Comparison of ENCODE assay signal across 22 cellular contexts in the genomic region with DNA sequence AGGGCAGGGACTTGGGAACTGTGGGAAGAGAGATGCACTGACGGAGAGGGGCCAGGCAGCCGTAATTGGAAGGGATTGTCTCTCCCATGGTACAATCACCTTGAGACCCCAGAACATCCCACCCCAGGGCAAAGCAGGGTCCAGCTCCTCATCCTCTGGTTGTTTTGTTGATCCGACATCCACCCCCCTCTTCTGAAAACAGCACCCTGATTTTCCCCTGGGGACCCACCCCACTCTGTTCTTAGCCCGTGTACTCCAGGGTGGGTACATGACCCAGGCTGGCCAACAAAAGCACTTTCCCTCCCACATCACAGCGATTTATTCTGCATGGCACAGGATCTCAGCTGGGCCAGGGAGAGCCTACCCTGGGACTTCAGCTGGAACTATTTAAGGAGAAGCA. TPM values are rescaled to one million over a fixed set of nuclear protein-coding genes. Genes with fewer than 3 reads are reported as not detected.
DNase-seq lines count a peak whose midpoint lies in the region; ATAC-seq, FAIRE-seq and TF ChIP-seq lines count a peak whose summit lies in the region.
"Had no signal": no experiment of that assay in that cellular context is flagged by ENCODE, and none has a peak within 500 bp of the region (broad histone marks: within the 10 kb centered on the region; RNA-seq: fewer than 3 reads in every experiment).

No MANE protein-coding gene starts in this region.

- H2AK9ac ChIP-seq in IMR-90 (replicated peaks; ENCODE audit: low read depth, low read length, poor library complexity) = peak overlapping the region; percentile 19

- no peak overlapping the region for H3K18ac ChIP-seq in IMR-90 (ENCODE audit: low read depth, low read length)

- H3K27me3 ChIP-seq in BLaER1 (no peaks in the 10 kb centered on the region), IMR-90 (ENCODE audit: control insufficient read depth, insufficient read depth, low read length) (peaks cover 1% of the 10 kb centered on the region; the same call in 1 of the 2 replicates), upper lobe of right lung (peaks cover 17% of the 10 kb centered on the region), uterus (peaks cover 0 to 3% of the 10 kb centered on the region in 2 donors)
- H3K27me3 ChIP-seq: BE2C had no signal

- H4K91ac ChIP-seq in IMR-90 (ENCODE audit: insufficient read depth, low read depth, low read length) = no peak overlapping the region

- H3K4me3 ChIP-seq in BLaER1 (no peak overlapping the region), IMR-90 (ENCODE audit: insufficient read depth, low read depth, low read length) (no peak overlapping the region), upper lobe of right lung (no peak overlapping the region), uterus (no peak overlapping the region)
- H3K4me3 ChIP-seq: A549, GM23248 had no signal

- no peak for TF ChIP-seq POLR2A in IMR-90 (IDR thresholded peaks at IDR 0.05; ENCODE audit: low read depth, low read length)
- TF ChIP-seq POLR2A in uterus (IDR thresholded peaks at IDR 0.05) = no peak

- no peak overlapping the region for H2BK5ac ChIP-seq in IMR-90 (ENCODE audit: low read depth, low read length, poor library complexity, severe bottlenecking)

- in situ Hi-C loops in IMR-90 (cut with MboI; ENCODE audit: low sequenced_read_pairs) = no loop called here

- H3K4me1 Mint-ChIP-seq in chondrocyte (ENCODE audit: low read depth) = peaks cover 35% of the 10 kb centered on the region

- ATAC-seq in IMR-90 (ENCODE audit: low read depth) = no peak
- ATAC-seq in upper lobe of right lung = no peak
- ATAC-seq: A549; CD8-positive, alpha-beta T cell; HCT116 had no signal

- no peaks in the 10 kb centered on the region for H4K20me1 ChIP-seq in BLaER1
- H4K20me1 ChIP-seq in IMR-90 (ENCODE audit: insufficient read depth, low read length) = peaks cover 4% of the 10 kb centered on the region; the same call in 1 of the 2 replicates

- H3K27ac Mint-ChIP-seq in chondrocyte (ENCODE audit: unreplicated experiment) = no peak overlapping the region
- H3K27ac Mint-ChIP-seq: CD4-positive, CD25-positive, alpha-beta regulatory T cell; CD8-positive, alpha-beta T cell; H9 had no signal

- DNase-seq in IMR-90 = no peak
- DNase-seq in chondrocyte (ENCODE audit: low spot score) = peak; percentile 68
- no peak for DNase-seq in upper lobe of right lung
- no peak for DNase-seq in uterus
- no peak for DNase-seq in HTR-8/SVneo (ENCODE audit: insufficient read length, low spot score)
- DNase-seq: 8988T; ACHN; AML-193; BE2C; Caco-2; CD4-positive, CD25-positive, alpha-beta regulatory T cell; CD8-positive, alpha-beta T cell; DMS153; DND-41; GM23248; H9 had no signal

- no peak overlapping the region for H3K23ac ChIP-seq in IMR-90 (ENCODE audit: low read depth, low read length)

- POLR2A ChIA-PET in IMR-90 (lab: Charles Lee; ENCODE audit: unreplicated experiment) = no interaction called here

- no peak overlapping the region for H4K5ac ChIP-seq in IMR-90 (ENCODE audit: low read depth, low read length)

- TF ChIP-seq RAD21 in IMR-90 (IDR thresholded peaks at IDR 0.05; ENCODE audit: low read length) = no peak

- WGBS in IMR-90 (ENCODE audit: extremely low coverage in 2 of 2, insufficient read length in 1 of 2), 2 experiments = 76% methylated on average over 2 of the region's 5 CpGs; no CpG with 5 or more reads in 1 of the 2 experiments

- no peak for FAIRE-seq in HTR-8/SVneo (lab: Jason Lieb, UNC)
- FAIRE-seq: A549, G401.6, GM12892 had no signal

- peaks cover 5% of the 10 kb centered on the region for H3K27me3 Mint-ChIP-seq in chondrocyte (ENCODE audit: low read depth)

- H3K4me2 ChIP-seq in BLaER1 = peak overlapping the region; percentile 99
- H3K4me2 ChIP-seq in IMR-90 (ENCODE audit: low read depth, low read length) = no peak overlapping the region
- H3K4me2 ChIP-seq: A549 had no signal

- no TSS peak for BruUV-seq in IMR-90 (replicated peaks; lab: Mats Ljungman, UMichigan)

- no peak overlapping the region for H2BK120ac ChIP-seq in IMR-90 (ENCODE audit: low read depth, low read length)

- TF ChIP-seq CTCF in IMR-90 (conservative IDR thresholded peaks at IDR 0.05; ENCODE audit: low read depth, low read length) (no peak), chondrocyte (IDR thresholded peaks at IDR 0.05) (no peak), upper lobe of right lung (IDR thresholded peaks at IDR 0.05) (no peak), uterus (IDR thresholded peaks at IDR 0.05) (no peak)

- H3K14ac ChIP-seq in IMR-90 (replicated peaks; ENCODE audit: low read depth, low read length) = no peak overlapping the region

- no peak overlapping the region for H3K4me3 Mint-ChIP-seq in chondrocyte (ENCODE audit: unreplicated experiment)
- H3K4me3 Mint-ChIP-seq: CD4-positive, CD25-positive, alpha-beta regulatory T cell; CD8-positive, alpha-beta T cell had no signal

- H3K9ac ChIP-seq in BLaER1 (peak overlapping the region; percentile 12; the same call in 1 of the 2 replicates), IMR-90 (ENCODE audit: low read depth, low read length) (no peak overlapping the region)
- H3K9ac ChIP-seq: GM23248 had no signal

- dilution Hi-C loops in IMR-90 (cut with HindIII; ENCODE audit: low sequenced_read_pairs, unreplicated experiment) = no loop called here

- no peak overlapping the region for H3K56ac ChIP-seq in IMR-90 (ENCODE audit: extremely low read depth, insufficient read depth, low read length)

- no peak overlapping the region for H4K8ac ChIP-seq in IMR-90 (ENCODE audit: low read depth in 2 of 2, low read length in 2 of 2)

- CTCF ChIA-PET in IMR-90 (lab: Yijun Ruan, JAX) = interaction anchor here (6.8 kb wide), 1 partner anchor 18 kb away, joined by 48 read pairs; the partner anchor contains the start of gene LZTS2

- 0 out of 4 replicates have a peak, but pooled peaks cover 0 to 7% of the 10 kb centered on the region in 2 experiments for H3K79me1 ChIP-seq in IMR-90 (ENCODE audit: low read depth in 1 of 2, low read length in 2 of 2)

- H3K36me3 Mint-ChIP-seq in chondrocyte (ENCODE audit: low read depth) = no peaks in the 10 kb centered on the region
- H3K36me3 Mint-ChIP-seq: CD4-positive, CD25-positive, alpha-beta regulatory T cell; CD8-positive, alpha-beta T cell had no signal

- H3K9me3 ChIP-seq in BLaER1 = no peaks in the 10 kb centered on the region
- H3K9me3 ChIP-seq in IMR-90 (ENCODE audit: control insufficient read depth, insufficient read depth, low read length) = no peaks in the 10 kb centered on the region
- H3K9me3 ChIP-seq in upper lobe of right lung = no peaks in the 10 kb centered on the region
- H3K9me3 ChIP-seq in uterus = no peaks in the 10 kb centered on the region
- H3K9me3 ChIP-seq: A549, BE2C, Caco-2 had no signal

- H2AFZ ChIP-seq in IMR-90 (replicated peaks; ENCODE audit: low read length, poor library complexity) = no peak overlapping the region
- H2AFZ ChIP-seq: GM23248 had no signal

- peaks cover 13% of the 10 kb centered on the region for H3K9me1 ChIP-seq in IMR-90 (ENCODE audit: insufficient read depth, low read length)

- peaks cover 94% of the 10 kb centered on the region for H3K4me1 ChIP-seq in BLaER1
- H3K4me1 ChIP-seq in IMR-90 (ENCODE audit: control insufficient read depth, insufficient read depth, low read length) = peaks cover 22% of the 10 kb centered on the region
- peaks cover 24% of the 10 kb centered on the region for H3K4me1 ChIP-seq in upper lobe of right lung
- H3K4me1 ChIP-seq in uterus = peaks cover 0 to 4% of the 10 kb centered on the region in 2 donors

- peak overlapping the region; percentile 36; the same call in 1 of the 2 replicates for H2AK5ac ChIP-seq in IMR-90 (ENCODE audit: low read depth, low read length)

- intact Hi-C loops in IMR-90 (cut with micrococcal nuclease) = loop anchor here (10.0 kb wide), 1 partner anchor 452 kb away; no protein-coding TSS in a partner anchor
- intact Hi-C loops in upper lobe of right lung (cut with DNase I) = no loop called here
- intact Hi-C loops in uterus (cut with DNase I; ENCODE audit: low total_unique reads) = no loop called here

- H3K9me3 Mint-ChIP-seq in chondrocyte (ENCODE audit: low read depth) = no peaks in the 10 kb centered on the region
- H3K9me3 Mint-ChIP-seq: CD8-positive, alpha-beta T cell; H9 had no signal

- H3K4ac ChIP-seq in IMR-90 (ENCODE audit: low read depth, low read length) = no peak overlapping the region

- H3K27ac ChIP-seq in BLaER1 = no peak overlapping the region
- no peak overlapping the region for H3K27ac ChIP-seq in IMR-90 (ENCODE audit: insufficient read depth, low read length)
- no peak overlapping the region for H3K27ac ChIP-seq in upper lobe of right lung
- H3K27ac ChIP-seq in uterus = no peak overlapping the region
- H3K27ac ChIP-seq: A549, C4-2B, GM23248 had no signal

- no peak overlapping the region for H2BK15ac ChIP-seq in IMR-90 (ENCODE audit: low read depth, low read length)

- H3K36me3 ChIP-seq in BLaER1 (no peaks in the 10 kb centered on the region), IMR-90 (ENCODE audit: control insufficient read depth, insufficient read depth, low read length) (no peaks in the 10 kb centered on the region), upper lobe of right lung (no peaks in the 10 kb centered on the region), uterus (no peaks in the 10 kb centered on the region)
- H3K36me3 ChIP-seq: BE2C had no signal

- no peak overlapping the region for H2BK20ac ChIP-seq in IMR-90 (ENCODE audit: low read depth, low read length)

RNA-seq across cellular contexts. Expression of gene PDZD7, which starts 14.1 kb away (rescaled TPM):
- total RNA-seq in IMR-90 (2012; rRNA removed) (0.83 and 0.90 TPM in 2 replicates), chondrocyte (1.4 to 1.8 TPM (median 1.7 TPM) in 3 replicates), upper lobe of right lung (1.6 TPM), uterus (1 to 10 TPM in 1 of 4 donors, under 1 TPM in 2, not detected in 1; under 0.01 to 1.3 (median 0.61) TPM)
- polyA plus RNA-seq in IMR-90 (2012; rRNA removed) = 1.5 and 1.8 TPM in 2 replicates
- polyA plus RNA-seq in IMR-90 (2012; cell fraction: cytosol; rRNA removed) = 0.97 and 2.0 TPM in 2 replicates
- polyA plus RNA-seq in IMR-90 (2012; cell fraction: nucleus; rRNA removed; ENCODE audit: low replicate concordance) = 6.5 and 8.7 TPM in 2 replicates

RNA-seq across cellular contexts. Expression of gene SFXN3, which starts 14.2 kb away (rescaled TPM):
- total RNA-seq in IMR-90 (2012; rRNA removed) (53.3 and 64.7 TPM in 2 replicates), chondrocyte (92.4 to 101 TPM (median 96.9 TPM) in 3 replicates), upper lobe of right lung (49.2 TPM), uterus (100 to 1,000 TPM in 1 of 4 donors, 10 to 100 TPM in 3; 34.6 to 161 (median 58.1) TPM)
- polyA plus RNA-seq in IMR-90 (2012; rRNA removed) = 67.6 and 77.2 TPM in 2 replicates
- 36.7 and 46.7 TPM in 2 replicates for polyA plus RNA-seq in IMR-90 (2012; cell fraction: cytosol; rRNA removed)
- 417 and 427 TPM in 2 replicates for polyA plus RNA-seq in IMR-90 (2012; cell fraction: nucleus; rRNA removed; ENCODE audit: low replicate concordance)

RNA-seq across cellular contexts. Expression of gene LZTS2, which starts 17.2 kb away (rescaled TPM):
- 17.8 and 19.2 TPM in 2 replicates for total RNA-seq in IMR-90 (2012; rRNA removed)
- polyA plus RNA-seq in IMR-90 (2012; rRNA removed) = 101 and 108 TPM in 2 replicates
- 62.9 and 107 TPM in 2 replicates for polyA plus RNA-seq in IMR-90 (2012; cell fraction: cytosol; rRNA removed)
- polyA plus RNA-seq in IMR-90 (2012; cell fraction: nucleus; rRNA removed; ENCODE audit: low replicate concordance) = 135 and 272 TPM in 2 replicates
- total RNA-seq in chondrocyte = 58.9 to 80.7 TPM (median 79.4 TPM) in 3 replicates
- total RNA-seq in upper lobe of right lung = 50.0 TPM
- 100 to 1,000 TPM in 2 of 4 donors, 10 to 100 TPM in 2; 51.5 to 123 (median 85.2) TPM for total RNA-seq in uterus

RNA-seq across cellular contexts. Expression of gene TWNK, which starts 29.5 kb away (rescaled TPM):
- total RNA-seq in IMR-90 (2012; rRNA removed) (8.8 and 8.9 TPM in 2 replicates), chondrocyte (4.8 to 6.6 TPM (median 5.4 TPM) in 3 replicates), upper lobe of right lung (6.5 TPM), uterus (10 to 100 TPM in 1 of 4 donors, 1 to 10 TPM in 2, under 1 TPM in 1; 0.51 to 11.8 (median 6.2) TPM)
- 7.5 and 7.7 TPM in 2 replicates for polyA plus RNA-seq in IMR-90 (2012; rRNA removed)
- polyA plus RNA-seq in IMR-90 (2012; cell fraction: cytosol; rRNA removed) = 3.0 and 6.6 TPM in 2 replicates
- polyA plus RNA-seq in IMR-90 (2012; cell fraction: nucleus; rRNA removed; ENCODE audit: low replicate concordance) = 2.6 and 5.5 TPM in 2 replicates

RNA-seq across cellular contexts. Expression of gene MRPL43, which starts 29.5 kb away (rescaled TPM):
- total RNA-seq in IMR-90 (2012; rRNA removed) = 56.4 and 61.3 TPM in 2 replicates
- 142 and 184 TPM in 2 replicates for polyA plus RNA-seq in IMR-90 (2012; rRNA removed)
- 193 and 243 TPM in 2 replicates for polyA plus RNA-seq in IMR-90 (2012; cell fraction: cytosol; rRNA removed)
- polyA plus RNA-seq in IMR-90 (2012; cell fraction: nucleus; rRNA removed; ENCODE audit: low replicate concordance) = 68.3 and 147 TPM in 2 replicates
- total RNA-seq in chondrocyte = 54.0 to 74.1 TPM (median 57.3 TPM) in 3 replicates
- total RNA-seq in upper lobe of right lung = 60.5 TPM
- total RNA-seq in uterus = 100 to 1,000 TPM in 1 of 4 donors, 10 to 100 TPM in 3; 36.9 to 134 (median 51.8) TPM
